ENCODE assay signal across 32 cellular contexts in genomic region chr3:8446845-8447244, GRCh38.
"Had no signal": no experiment of that assay in that cellular context is flagged by ENCODE, and none has a peak within 500 bp of the region (broad histone marks: within the 10 kb centered on the region; RNA-seq: fewer than 3 reads in every experiment).

No MANE protein-coding gene starts in this region.

- H3K27ac Mint-ChIP-seq: activated naive CD4-positive, alpha-beta T cell treated with anti-CD3 and anti-CD28 coated beads, Interleukin-2, amount 10 ng/mL, durations not matched to agents 7 days and 5 days; activated naive CD8-positive, alpha-beta T cell treated with anti-CD3 and anti-CD28 coated beads, Interleukin-2, amount 10 ng/mL, durations not matched to agents 7 days and 5 days; activated T-helper 1 cell treated with anti-CD3 and anti-CD28 coated beads, Interleukin-12 subunit alpha, Interleukin-12 subunit beta, Interleukin-2, Interleukin-4 antibody, amounts not matched to agents 30 ng/mL and 10 ng/mL and 1 ng/mL, durations not matched to agents 14 hours and 24 hours and 36 hours; naive B cell; nephron progenitor cell; stimulated activated naive CD8-positive, alpha-beta T cell treated with anti-CD3 and anti-CD28 coated beads, Interleukin-15, Interleukin-2, amounts not matched to agents 100 ng/mL and 50 ng/mL, for 24 hours; T-helper 1 cell treated with Interleukin-12 subunit alpha and Interleukin-12 subunit beta and Interleukin-4 antibody, amounts not matched to agents 30 μg/mL and 1 μg/mL, for 36 hours; type B pancreatic cell had no signal

- H3K27me3 Mint-ChIP-seq: activated naive CD4-positive, alpha-beta T cell treated with anti-CD3 and anti-CD28 coated beads, Interleukin-2, amount 10 ng/mL, durations not matched to agents 7 days and 5 days; type B pancreatic cell had no signal

- H3K36me3 ChIP-seq: breast epithelium, pancreas, uterus, WERI-Rb-1 had no signal

- H3K4me1 Mint-ChIP-seq: activated naive CD4-positive, alpha-beta T cell treated with anti-CD3 and anti-CD28 coated beads, Interleukin-2, amount 10 ng/mL, durations not matched to agents 7 days and 5 days; activated naive CD8-positive, alpha-beta T cell treated with anti-CD3 and anti-CD28 coated beads, Interleukin-2, amount 10 ng/mL, durations not matched to agents 7 days and 5 days; central memory CD8-positive, alpha-beta T cell; naive B cell had no signal

- H3K36me3 Mint-ChIP-seq: activated naive CD4-positive, alpha-beta T cell treated with anti-CD3 and anti-CD28 coated beads, Interleukin-2, amount 10 ng/mL, durations not matched to agents 7 days and 5 days; activated naive CD8-positive, alpha-beta T cell treated with anti-CD3 and anti-CD28 coated beads, Interleukin-2, amount 10 ng/mL, durations not matched to agents 7 days and 5 days; mesothelial cell of epicardium; naive B cell; type B pancreatic cell had no signal

- H3K27me3 ChIP-seq: breast epithelium, pancreas, uterus had no signal

- H3K4me3 ChIP-seq: breast epithelium, pancreas, uterus had no signal

- ATAC-seq: activated CD4-positive, CD25-positive, alpha-beta regulatory T cell treated with anti-CD3 and anti-CD28 coated beads, Interleukin-2, amount 50 U/mL, for 24 hours; left colon; pancreas; right cardiac atrium had no signal

- H3K27ac ChIP-seq: breast epithelium, pancreas, uterus, WERI-Rb-1 had no signal

- H3K9me3 Mint-ChIP-seq: activated naive CD4-positive, alpha-beta T cell treated with anti-CD3 and anti-CD28 coated beads, Interleukin-2, amount 10 ng/mL, durations not matched to agents 7 days and 5 days; activated naive CD8-positive, alpha-beta T cell treated with anti-CD3 and anti-CD28 coated beads, Interleukin-2, amount 10 ng/mL, durations not matched to agents 7 days and 5 days; activated T-helper 1 cell treated with anti-CD3 and anti-CD28 coated beads, Interleukin-12 subunit alpha, Interleukin-12 subunit beta, Interleukin-2, Interleukin-4 antibody, amounts not matched to agents 30 ng/mL and 10 ng/mL and 1 ng/mL, durations not matched to agents 14 hours and 24 hours and 36 hours; central memory CD8-positive, alpha-beta T cell; stimulated activated naive CD8-positive, alpha-beta T cell treated with anti-CD3 and anti-CD28 coated beads, Interleukin-15, Interleukin-2, amounts not matched to agents 100 ng/mL and 50 ng/mL, for 24 hours; T-helper 1 cell treated with Interleukin-12 subunit alpha and Interleukin-12 subunit beta and Interleukin-4 antibody, amounts not matched to agents 30 μg/mL and 1 μg/mL, for 36 hours had no signal

- H3K4me1 ChIP-seq: uterus had no signal

- H3K9me3 ChIP-seq: breast epithelium, pancreas, uterus had no signal

- H3K4me3 Mint-ChIP-seq: activated naive CD4-positive, alpha-beta T cell treated with anti-CD3 and anti-CD28 coated beads, Interleukin-2, amount 10 ng/mL, durations not matched to agents 7 days and 5 days; activated naive CD8-positive, alpha-beta T cell treated with anti-CD3 and anti-CD28 coated beads, Interleukin-2, amount 10 ng/mL, durations not matched to agents 7 days and 5 days; activated T-helper 1 cell treated with anti-CD3 and anti-CD28 coated beads, Interleukin-12 subunit alpha, Interleukin-12 subunit beta, Interleukin-2, Interleukin-4 antibody, amounts not matched to agents 30 ng/mL and 10 ng/mL and 1 ng/mL, durations not matched to agents 14 hours and 24 hours and 36 hours; central memory CD8-positive, alpha-beta T cell; mesothelial cell of epicardium; naive B cell; nephron progenitor cell; stimulated activated naive CD8-positive, alpha-beta T cell treated with anti-CD3 and anti-CD28 coated beads, Interleukin-15, Interleukin-2, amounts not matched to agents 100 ng/mL and 50 ng/mL, for 24 hours; T-helper 1 cell treated with Interleukin-12 subunit alpha and Interleukin-12 subunit beta and Interleukin-4 antibody, amounts not matched to agents 30 μg/mL and 1 μg/mL, for 36 hours; type B pancreatic cell had no signal

- DNase-seq: activated CD4-positive, alpha-beta T cell treated with anti-CD3 and anti-CD28 coated beads for 48 hours; activated CD4-positive, alpha-beta T cell treated with anti-CD3 and anti-CD28 coated beads, Interleukin-2, amount 50 U/mL, for 48 hours; activated CD8-positive, alpha-beta memory T cell treated with anti-CD3 and anti-CD28 coated beads for 24 hours; activated gamma-delta T cell; activated naive CD4-positive, alpha-beta T cell treated with anti-CD3 and anti-CD28 coated beads, Interleukin-2, amount 10 ng/mL, durations not matched to agents 7 days and 5 days; activated naive CD8-positive, alpha-beta T cell treated with anti-CD3 and anti-CD28 coated beads, Interleukin-2, amount 10 ng/mL, durations not matched to agents 7 days and 5 days; activated T-cell treated with anti-CD3 and anti-CD28 coated beads, Interleukin-2, amount 50 U/mL, for 1 hour; amniotic stem cell; effector memory CD4-positive, alpha-beta T cell; foreskin fibroblast; head of caudate nucleus; hippocampal formation; left colon; mammary epithelial cell; naive B cell; nephron progenitor cell; pancreas; right cardiac atrium; stimulated activated CD4-positive, alpha-beta T cell treated with anti-CD3 and anti-CD28 coated beads, Interleukin-4, amount 100 ng/mL, for 1 hour; SW 1271; T-helper 9 cell; uterus; WERI-Rb-1 had no signal

- FAIRE-seq: keratinocyte had no signal
